Comparison of ENCODE assay signal across 8 cellular contexts in the genomic region with DNA sequence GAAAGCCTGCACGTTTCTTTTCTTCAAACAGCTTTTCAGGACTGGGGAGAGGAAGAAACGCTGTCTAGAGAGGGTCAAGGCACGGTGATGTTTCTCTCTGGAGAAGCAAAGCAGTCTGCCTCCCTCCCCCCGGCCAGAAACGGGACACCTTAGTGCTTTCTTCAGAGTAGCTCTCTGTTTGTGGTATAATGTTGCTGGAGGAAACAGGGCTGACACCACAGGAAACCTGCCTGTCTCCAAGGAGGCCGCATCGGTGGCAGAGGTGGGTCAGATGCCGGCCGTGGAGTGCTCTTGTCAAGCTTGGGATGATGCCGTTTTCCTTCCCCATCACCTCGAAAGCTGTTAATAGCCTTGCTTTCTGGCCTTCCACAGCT.
DNase-seq lines count a peak whose midpoint lies in the region; ATAC-seq and TF ChIP-seq lines count a peak whose summit lies in the region.

No MANE protein-coding gene starts in this region.

- intact Hi-C loops in HCT116 (cut with micrococcal nuclease): loop anchor here (1.0 to 5.0 kb wide), 5 partner anchors 44 to 140 kb away; partner anchors contain the start of gene DHRS3
- intact Hi-C loops in esophagus muscularis mucosa (cut with DNase I): no loop called here

- H3K4me1 ChIP-seq in HCT116 (ENCODE audit: control insufficient read depth in 1 of 2, insufficient read depth in 2 of 2, low read length in 2 of 2) (peaks cover 75 to 94% of the 10 kb centered on the region in 2 experiments), esophagus muscularis mucosa (peaks cover 82 to 97% (median 92%) of the 10 kb centered on the region in 4 donors), skeletal muscle satellite cell (ENCODE audit: control insufficient read depth, insufficient read depth, low read length) (peaks cover 55% of the 10 kb centered on the region)

- H3K4me2 ChIP-seq in HCT116 (ENCODE audit: low read length): peak overlapping the region; percentile 79
- H3K4me2 ChIP-seq in skeletal muscle satellite cell (ENCODE audit: low read length): peak overlapping the region; percentile 64

- peak overlapping the region; percentile 84 for H3K27ac ChIP-seq in HCT116 (ENCODE audit: low read depth, low read length)
- H3K27ac ChIP-seq in esophagus muscularis mucosa (replicated peaks in 1 of 4): peak overlapping the region; percentile 87 to 91 (median 88)

- TF ChIP-seq POLR2A in HCT116 (IDR thresholded peaks at IDR 0.05; ENCODE audit: borderline replicate concordance, extremely low read depth, insufficient read depth, insufficient read length) (no peak), esophagus muscularis mucosa (IDR thresholded peaks at IDR 0.05; ENCODE audit: low read depth) (no peak)

- peak; percentile 51 for ATAC-seq in HCT116
- ATAC-seq in GM19023 (IDR thresholded peaks at IDR 0.05; ENCODE audit: unreplicated experiment): no peak

- H3K9me3 ChIP-seq in HCT116 (ENCODE audit: control insufficient read depth in 1 of 2, insufficient read depth in 1 of 2, low read depth in 1 of 2, low read length in 2 of 2): peaks cover 0 to 7% of the 10 kb centered on the region in 2 experiments; a peak in 1 of 4 replicates
- no peaks in the 10 kb centered on the region for H3K9me3 ChIP-seq in esophagus muscularis mucosa
- no peaks in the 10 kb centered on the region for H3K9me3 ChIP-seq in skeletal muscle satellite cell (replicated peaks; ENCODE audit: low read length)

- H3K4me1 Mint-ChIP-seq in activated CD4-positive, alpha-beta T cell treated with anti-CD3 and anti-CD28 coated beads, Interleukin-2, amount 10 ng/mL, durations not matched to agents 7 days and 5 days: peaks cover 82% of the 10 kb centered on the region
- no peaks in the 10 kb centered on the region for H3K4me1 Mint-ChIP-seq in glutamatergic neuron (ENCODE audit: low read depth, unreplicated experiment)

- H3K4me3 ChIP-seq in HCT116 (replicated peaks in 1 of 2; ENCODE audit: low read depth in 1 of 2, low read length in 2 of 2) (peak overlapping the region; percentile 16 to 31; a peak in 3 of 4 replicates), esophagus muscularis mucosa (no peak overlapping the region), skeletal muscle satellite cell (ENCODE audit: low read length) (peak overlapping the region; percentile 12)

- H3K36me3 Mint-ChIP-seq in activated CD4-positive, alpha-beta T cell treated with anti-CD3 and anti-CD28 coated beads, Interleukin-2, amount 10 ng/mL, durations not matched to agents 7 days and 5 days (ENCODE audit: low read depth): peaks cover 40% of the 10 kb centered on the region
- no peaks in the 10 kb centered on the region for H3K36me3 Mint-ChIP-seq in glutamatergic neuron (ENCODE audit: unreplicated experiment)

- CTCF ChIA-PET in HCT116 (lab: Charles Lee): interaction anchor here (1.2 kb wide), 1 partner anchor 140 kb away, joined by 6 read pairs; the partner anchor contains the start of gene DHRS3
- CTCF ChIA-PET in activated CD4-positive, alpha-beta T cell treated with anti-CD3 and anti-CD28 coated beads, Interleukin-2, amount 10 ng/mL, durations not matched to agents 7 days and 5 days (lab: Charles Lee): interaction anchor here (0.8 to 2.5 kb wide), 5 partner anchors 14 to 44 kb away, joined by 3 to 8 read pairs (median 3); no protein-coding TSS in a partner anchor

- peak overlapping the region; percentile 60 for H3K4me3 Mint-ChIP-seq in activated CD4-positive, alpha-beta T cell treated with anti-CD3 and anti-CD28 coated beads, Interleukin-2, amount 10 ng/mL, durations not matched to agents 7 days and 5 days
- no peak overlapping the region for H3K4me3 Mint-ChIP-seq in glutamatergic neuron (ENCODE audit: unreplicated experiment)

- H3K27ac Mint-ChIP-seq in activated CD4-positive, alpha-beta T cell treated with anti-CD3 and anti-CD28 coated beads, Interleukin-2, amount 10 ng/mL, durations not matched to agents 7 days and 5 days: peak overlapping the region; percentile 86
- H3K27ac Mint-ChIP-seq in glutamatergic neuron (ENCODE audit: unreplicated experiment): no peak overlapping the region

- TSS peak; percentile 68 for BruUV-seq in HCT116 (replicated peaks; lab: Mats Ljungman, UMichigan)

- no peaks in the 10 kb centered on the region for H3K36me3 ChIP-seq in HCT116 (ENCODE audit: control insufficient read depth in 1 of 2, insufficient read depth in 2 of 2, low read length in 2 of 2)
- no peaks in the 10 kb centered on the region for H3K36me3 ChIP-seq in esophagus muscularis mucosa
- H3K36me3 ChIP-seq in skeletal muscle satellite cell (ENCODE audit: insufficient read depth, low read length): peaks cover 16% of the 10 kb centered on the region

- POLR2A ChIA-PET in HCT116 (lab: Charles Lee): interaction anchor here (0.7 to 2.5 kb wide), 6 partner anchors 10 to 139 kb away, joined by 3 to 10 read pairs (median 4); partner anchors contain the start of gene DHRS3
- POLR2A ChIA-PET in activated CD4-positive, alpha-beta T cell treated with anti-CD3 and anti-CD28 coated beads, Interleukin-2, amount 10 ng/mL, durations not matched to agents 7 days and 5 days (lab: Charles Lee): interaction anchor here (0.5 kb wide), 1 partner anchor 38 kb away, joined by 3 read pairs; no protein-coding TSS in a partner anchor

- H3K27me3 Mint-ChIP-seq in activated CD4-positive, alpha-beta T cell treated with anti-CD3 and anti-CD28 coated beads, Interleukin-2, amount 10 ng/mL, durations not matched to agents 7 days and 5 days: no peaks in the 10 kb centered on the region
- no peaks in the 10 kb centered on the region for H3K27me3 Mint-ChIP-seq in glutamatergic neuron (ENCODE audit: unreplicated experiment)

- H3K9ac ChIP-seq in HCT116 (ENCODE audit: low read length) (peak overlapping the region; percentile 69), skeletal muscle satellite cell (ENCODE audit: low read depth, low read length) (peak overlapping the region; percentile 32)

- DNase-seq in HCT116 (ENCODE audit: low read depth, low spot score) (no peak), esophagus muscularis mucosa (ENCODE audit: extremely low spot score) (no peak), GM03348 (ENCODE audit: low spot score) (no peak), glutamatergic neuron (no peak), NCI-H1930 (lab: John Stamatoyannopoulos, UW) (no peak)
- DNase-seq in activated CD4-positive, alpha-beta T cell treated with anti-CD3 and anti-CD28 coated beads, Interleukin-2, amount 10 ng/mL, durations not matched to agents 7 days and 5 days: peak; percentile 63

- no peak for TF ChIP-seq RAD21 in HCT116 (IDR thresholded peaks at IDR 0.05; ENCODE audit: low read depth)

- RAD21 ChIA-PET in HCT116 (lab: Charles Lee; ENCODE audit: low non-redundant PET in 1 of 2, low total read pairs in 2 of 2, uncharacterized antibody in 2 of 2, unreplicated experiment in 2 of 2): interaction anchor here in 1 of 2 experiments (0.6 kb wide), 1 partner anchor 142 kb away, joined by 4 read pairs; no protein-coding TSS in a partner anchor

- no peak overlapping the region for H2AFZ ChIP-seq in HCT116 (ENCODE audit: low read depth, low read length, poor library complexity, severe bottlenecking)

- no peaks in the 10 kb centered on the region for H3K9me3 Mint-ChIP-seq in activated CD4-positive, alpha-beta T cell treated with anti-CD3 and anti-CD28 coated beads, Interleukin-2, amount 10 ng/mL, durations not matched to agents 7 days and 5 days
- peaks cover 3% of the 10 kb centered on the region for H3K9me3 Mint-ChIP-seq in glutamatergic neuron (ENCODE audit: unreplicated experiment)

- H3K79me2 ChIP-seq in HCT116 (ENCODE audit: insufficient read depth, low read length): no peaks in the 10 kb centered on the region

- TF ChIP-seq CTCF in HCT116 (IDR thresholded peaks at IDR 0.05 in 2 of 3, conservative IDR thresholded peaks at IDR 0.05 in 1 of 3; ENCODE audit: borderline replicate concordance in 1 of 3, insufficient read depth in 1 of 3, low read depth in 2 of 3, low read length in 2 of 3) (no peak), esophagus muscularis mucosa (IDR thresholded peaks at IDR 0.05) (no peak), glutamatergic neuron (IDR thresholded peaks at IDR 0.05; ENCODE audit: partially characterized antibody, unreplicated experiment) (no peak)

- TF ChIP-seq EP300 in esophagus muscularis mucosa (IDR thresholded peaks at IDR 0.05): no peak

- H4K20me1 ChIP-seq in HCT116 (ENCODE audit: insufficient read depth): no peaks in the 10 kb centered on the region

- H3K9me2 ChIP-seq in HCT116 (ENCODE audit: insufficient read depth): no peaks in the 10 kb centered on the region

- H3K27me3 ChIP-seq in HCT116 (ENCODE audit: insufficient read depth, low read length): no peaks in the 10 kb centered on the region
- no peaks in the 10 kb centered on the region for H3K27me3 ChIP-seq in esophagus muscularis mucosa
- no peaks in the 10 kb centered on the region for H3K27me3 ChIP-seq in skeletal muscle satellite cell (ENCODE audit: control insufficient read depth, insufficient read depth, low read length)

- 15% methylated on average over 11 of the region's 11 CpGs for WGBS in esophagus muscularis mucosa

TF ChIP-seq in HCT116, 20 proteins besides CTCF, POLR2A, EP300 and RAD21 (continues in another document):
- no peak for TF ChIP-seq SRF (IDR thresholded peaks at IDR 0.05; ENCODE audit: low read depth)
- no peak for TF ChIP-seq ZBTB33 (IDR thresholded peaks at IDR 0.05; ENCODE audit: extremely low read depth, insufficient replicate concordance, low read length)
- TF ChIP-seq POLR2AphosphoS5 (IDR thresholded peaks at IDR 0.05; ENCODE audit: low read depth, low read length): no peak
- TF ChIP-seq ZNF274 (IDR thresholded peaks at IDR 0.05; ENCODE audit: low read depth, low read length): no peak
- no peak for TF ChIP-seq EGR1 (IDR thresholded peaks at IDR 0.05; ENCODE audit: low read depth)

Comparison
In these comparisons a context has a peak if more than half of its experiments do, and no peak if none do; other contexts are left out.
1. H3K4me3 ChIP-seq: peak in HCT116 (2 of 2) and skeletal muscle satellite cell (single experiment); none in esophagus muscularis mucosa (0 of 4).